ENCODE assay signal across 14 cellular contexts in the genomic region with DNA sequence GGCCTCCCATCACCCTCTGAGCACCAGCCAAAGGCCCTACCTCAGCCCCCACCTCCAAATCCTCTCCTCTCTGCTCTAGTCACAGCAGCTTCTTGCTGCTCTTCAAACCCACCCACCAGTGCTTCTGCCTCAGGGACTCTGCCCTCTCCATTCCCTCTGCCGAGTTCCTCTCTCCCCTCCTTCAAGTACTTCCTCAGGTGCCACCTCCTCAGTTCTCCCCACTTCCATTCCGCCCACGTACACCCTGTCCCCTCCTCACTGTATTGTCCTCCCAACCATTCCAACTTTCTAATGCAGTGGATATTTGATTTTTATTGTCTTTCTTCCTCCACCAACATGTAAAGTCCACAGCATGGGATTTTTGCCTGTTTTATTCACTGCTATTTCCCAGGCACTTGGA.
"Had no signal": no experiment of that assay in that cellular context is flagged by ENCODE, and none has a peak within 500 bp of the region (broad histone marks: within the 10 kb centered on the region; RNA-seq: fewer than 3 reads in every experiment).

No MANE protein-coding gene starts in this region.

- H3K36me3 ChIP-seq: colonic mucosa, lower lobe of right lung, neutrophil, tibial nerve had no signal

- H3K36me3 Mint-ChIP-seq: naive thymus-derived CD4-positive, alpha-beta T cell had no signal

- H3K9ac ChIP-seq: parathyroid adenoma had no signal

- H3K27ac Mint-ChIP-seq: activated naive CD4-positive, alpha-beta T cell treated with anti-CD3 and anti-CD28 coated beads for 36 hours had no signal

- DNase-seq: activated CD4-positive, alpha-beta T cell treated with anti-CD3 and anti-CD28 coated beads for 48 hours; activated CD8-positive, alpha-beta memory T cell treated with anti-CD3 and anti-CD28 coated beads, Interleukin-2, amount 50 U/mL, for 48 hours; activated naive CD4-positive, alpha-beta T cell treated with anti-CD3 and anti-CD28 coated beads for 36 hours; body of pancreas; central memory CD4-positive, alpha-beta T cell; colonic mucosa; left cardiac atrium; lower lobe of right lung; naive thymus-derived CD4-positive, alpha-beta T cell; stimulated activated CD4-positive, alpha-beta T cell treated with anti-CD3 and anti-CD28 coated beads, Interleukin-1b, Interleukin-23, amount 100 ng/mL, for 48 hours; T-helper 2 cell had no signal

- H3K79me2 ChIP-seq: parathyroid adenoma had no signal

- H3K4me1 ChIP-seq: colonic mucosa, parathyroid adenoma had no signal

- H3K27me3 ChIP-seq: body of pancreas, colonic mucosa, tibial nerve had no signal

- H3K4me3 Mint-ChIP-seq: activated naive CD4-positive, alpha-beta T cell treated with anti-CD3 and anti-CD28 coated beads for 36 hours; naive thymus-derived CD4-positive, alpha-beta T cell had no signal

- H3K9me3 ChIP-seq: body of pancreas, colonic mucosa, lower lobe of right lung, neutrophil, tibial nerve had no signal

- H3K4me3 ChIP-seq: body of pancreas, colonic mucosa, lower lobe of right lung, tibial nerve had no signal

- H2AFZ ChIP-seq: parathyroid adenoma had no signal

- H3K9me3 Mint-ChIP-seq: activated naive CD4-positive, alpha-beta T cell treated with anti-CD3 and anti-CD28 coated beads for 36 hours; naive thymus-derived CD4-positive, alpha-beta T cell had no signal

- ATAC-seq: body of pancreas; left cardiac atrium; lower lobe of right lung; naive thymus-derived CD4-positive, alpha-beta T cell had no signal

- H3K27ac ChIP-seq: body of pancreas, colonic mucosa, lower lobe of right lung, neutrophil, parathyroid adenoma, tibial nerve had no signal
